Comparison of ENCODE assay signal across 1 cellular context in the genomic region with DNA sequence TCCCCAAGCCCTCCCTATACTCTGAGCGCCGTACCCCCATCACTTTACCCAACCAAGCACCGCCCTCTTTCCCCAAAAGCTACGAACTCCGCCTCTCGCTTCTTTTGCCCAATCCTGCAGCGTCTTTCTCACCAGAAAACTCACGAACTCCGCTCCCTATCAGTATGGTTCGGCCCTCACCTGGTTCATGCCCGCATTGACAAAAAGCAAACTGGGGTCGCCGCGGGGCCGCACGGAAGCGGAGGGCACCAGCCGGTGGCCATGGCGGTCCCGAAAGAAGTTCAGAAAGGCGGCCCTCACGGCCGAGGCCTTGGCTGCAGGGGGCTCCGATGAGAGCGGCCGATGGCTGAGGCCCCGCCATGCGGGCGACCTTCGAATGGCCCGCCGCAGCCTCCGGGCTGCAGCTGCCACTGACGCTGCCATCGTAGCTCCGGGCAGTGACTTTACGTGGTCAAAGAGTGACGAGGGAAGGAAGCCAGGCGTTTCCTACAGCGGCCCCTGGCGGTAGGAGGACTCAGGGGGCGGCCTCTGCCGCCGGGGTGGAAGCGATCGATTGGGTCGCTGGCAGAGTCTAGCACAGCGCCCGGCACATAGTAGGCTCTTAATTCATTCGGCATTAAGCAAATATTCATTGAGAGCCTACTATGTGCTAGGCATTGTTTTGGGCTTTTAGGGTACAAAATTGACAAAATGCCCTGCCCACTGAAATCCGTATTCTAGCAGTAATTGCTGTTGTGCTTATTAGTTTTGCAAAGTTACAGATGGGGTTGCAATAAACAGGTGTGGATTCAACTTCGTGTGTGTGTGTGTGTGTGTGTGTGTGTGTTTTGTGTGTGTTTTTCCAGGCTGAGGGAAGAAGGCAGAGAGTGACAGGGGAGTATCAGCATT.
TF ChIP-seq lines count a peak whose summit lies in the region.

Gene AARS2, minus strand, starts transcription at position 447 of the 888 bp plus-strand sequence. Its CDS starts 24 bp downstream, at position 423.

TF ChIP-seq in HepG2, 621 proteins besides CTCF, POLR2A, EP300 and RAD21 (continued from another document and continues in another):
- TF ChIP-seq BATF2 (CRISPR knock-in tag; IDR thresholded peaks at IDR 0.05) (peak; percentile 86; the same call in 1 of the 2 replicates), NFE2L1 (CRISPR knock-in tag; IDR thresholded peaks at IDR 0.05; ENCODE audit: borderline replicate concordance) (no peak; the same call in 1 of the 2 replicates), RFXAP (CRISPR knock-in tag; IDR thresholded peaks at IDR 0.05; ENCODE audit: borderline replicate concordance) (peak; percentile 95), HCFC1 (IDR thresholded peaks at IDR 0.05; ENCODE audit: low read depth, low read length) (peak; percentile 60; the same call in 1 of the 2 replicates), ZFP41 (CRISPR knock-in tag; IDR thresholded peaks at IDR 0.05; ENCODE audit: borderline replicate concordance) (no peak), NFYC (CRISPR knock-in tag; IDR thresholded peaks at IDR 0.05) (peak; percentile 71), ZSCAN9 (CRISPR knock-in tag; IDR thresholded peaks at IDR 0.05; ENCODE audit: borderline replicate concordance) (peak; percentile 94), PREB (CRISPR knock-in tag; IDR thresholded peaks at IDR 0.05) (peak; percentile 80; the same call in 1 of the 2 replicates), ZZZ3 (CRISPR knock-in tag; IDR thresholded peaks at IDR 0.05; ENCODE audit: borderline replicate concordance) (peak; percentile 94; the same call in 1 of the 2 replicates), RARA (CRISPR knock-in tag; IDR thresholded peaks at IDR 0.05) (peak; percentile 72), ZNF501 (CRISPR knock-in tag; IDR thresholded peaks at IDR 0.05) (peak; percentile 99), ZNF205 (CRISPR knock-in tag; IDR thresholded peaks at IDR 0.05) (peak; percentile 97), TEF (CRISPR knock-in tag; IDR thresholded peaks at IDR 0.05) (peak; percentile 69; the same call in 1 of the 2 replicates), ZNF350 (CRISPR knock-in tag; IDR thresholded peaks at IDR 0.05; ENCODE audit: borderline replicate concordance, low read depth) (peak; percentile 99), FOXK1 (CRISPR knock-in tag; IDR thresholded peaks at IDR 0.05; ENCODE audit: borderline replicate concordance, low read depth) (peak; percentile 94; the same call in 1 of the 2 replicates), ZFYVE20 (CRISPR knock-in tag; IDR thresholded peaks at IDR 0.05; ENCODE audit: borderline replicate concordance, low read depth) (0 out of 2 replicates have a peak, but pooled peaks have one; percentile 52), FOXM1 (CRISPR knock-in tag; IDR thresholded peaks at IDR 0.05) (peak; percentile 76; the same call in 1 of the 2 replicates), ZNF224 (CRISPR knock-in tag; IDR thresholded peaks at IDR 0.05) (peak; percentile 94; the same call in 1 of the 2 replicates), SCMH1 (CRISPR knock-in tag; IDR thresholded peaks at IDR 0.05; ENCODE audit: borderline replicate concordance) (no peak), ZNF557 (CRISPR knock-in tag; IDR thresholded peaks at IDR 0.05) (peak; percentile 89; the same call in 1 of the 2 replicates), GATAD1 (CRISPR knock-in tag; IDR thresholded peaks at IDR 0.05) (peak; percentile 99), ZNF569 (CRISPR knock-in tag; IDR thresholded peaks at IDR 0.05; ENCODE audit: borderline replicate concordance) (no peak; the same call in 1 of the 2 replicates), ZSCAN31 (CRISPR knock-in tag; IDR thresholded peaks at IDR 0.05; ENCODE audit: low read depth) (peak; percentile 93), SAFB2 (CRISPR knock-in tag; IDR thresholded peaks at IDR 0.05; ENCODE audit: borderline replicate concordance, low read depth) (peak; percentile 76; the same call in 1 of the 2 replicates), SIN3B (IDR thresholded peaks at IDR 0.05; ENCODE audit: low read length) (peak; percentile 94), YY1 (IDR thresholded peaks at IDR 0.05; ENCODE audit: insufficient read depth, insufficient replicate concordance, low read depth, low read length) (peak; percentile 96), HOXD1 (CRISPR knock-in tag; IDR thresholded peaks at IDR 0.05) (peak; percentile 94; the same call in 1 of the 2 replicates), ZNF790 (CRISPR knock-in tag; IDR thresholded peaks at IDR 0.05; ENCODE audit: borderline replicate concordance) (peak; percentile 62; the same call in 1 of the 2 replicates), GPBP1L1 (CRISPR knock-in tag; IDR thresholded peaks at IDR 0.05) (no peak), ZBTB43 (CRISPR knock-in tag; conservative IDR thresholded peaks at IDR 0.05) (no peak; the same call in none of the 2 replicates)
- TF ChIP-seq, protein P1, sequence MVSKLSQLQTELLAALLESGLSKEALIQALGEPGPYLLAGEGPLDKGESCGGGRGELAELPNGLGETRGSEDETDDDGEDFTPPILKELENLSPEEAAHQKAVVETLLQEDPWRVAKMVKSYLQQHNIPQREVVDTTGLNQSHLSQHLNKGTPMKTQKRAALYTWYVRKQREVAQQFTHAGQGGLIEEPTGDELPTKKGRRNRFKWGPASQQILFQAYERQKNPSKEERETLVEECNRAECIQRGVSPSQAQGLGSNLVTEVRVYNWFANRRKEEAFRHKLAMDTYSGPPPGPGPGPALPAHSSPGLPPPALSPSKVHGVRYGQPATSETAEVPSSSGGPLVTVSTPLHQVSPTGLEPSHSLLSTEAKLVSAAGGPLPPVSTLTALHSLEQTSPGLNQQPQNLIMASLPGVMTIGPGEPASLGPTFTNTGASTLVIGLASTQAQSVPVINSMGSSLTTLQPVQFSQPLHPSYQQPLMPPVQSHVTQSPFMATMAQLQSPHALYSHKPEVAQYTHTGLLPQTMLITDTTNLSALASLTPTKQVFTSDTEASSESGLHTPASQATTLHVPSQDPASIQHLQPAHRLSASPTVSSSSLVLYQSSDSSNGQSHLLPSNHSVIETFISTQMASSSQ (IDR thresholded peaks at IDR 0.05; ENCODE audit: low read depth), result no peak
- TF ChIP-seq, protein P1 (CRISPR knock-in tag; IDR thresholded peaks at IDR 0.05; ENCODE audit: borderline replicate concordance), result peak; percentile 88
- TF ChIP-seq, protein P2, sequence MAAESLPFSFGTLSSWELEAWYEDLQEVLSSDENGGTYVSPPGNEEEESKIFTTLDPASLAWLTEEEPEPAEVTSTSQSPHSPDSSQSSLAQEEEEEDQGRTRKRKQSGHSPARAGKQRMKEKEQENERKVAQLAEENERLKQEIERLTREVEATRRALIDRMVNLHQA (CRISPR knock-in tag; IDR thresholded peaks at IDR 0.05), result no peak
- TF ChIP-seq, protein P3, sequence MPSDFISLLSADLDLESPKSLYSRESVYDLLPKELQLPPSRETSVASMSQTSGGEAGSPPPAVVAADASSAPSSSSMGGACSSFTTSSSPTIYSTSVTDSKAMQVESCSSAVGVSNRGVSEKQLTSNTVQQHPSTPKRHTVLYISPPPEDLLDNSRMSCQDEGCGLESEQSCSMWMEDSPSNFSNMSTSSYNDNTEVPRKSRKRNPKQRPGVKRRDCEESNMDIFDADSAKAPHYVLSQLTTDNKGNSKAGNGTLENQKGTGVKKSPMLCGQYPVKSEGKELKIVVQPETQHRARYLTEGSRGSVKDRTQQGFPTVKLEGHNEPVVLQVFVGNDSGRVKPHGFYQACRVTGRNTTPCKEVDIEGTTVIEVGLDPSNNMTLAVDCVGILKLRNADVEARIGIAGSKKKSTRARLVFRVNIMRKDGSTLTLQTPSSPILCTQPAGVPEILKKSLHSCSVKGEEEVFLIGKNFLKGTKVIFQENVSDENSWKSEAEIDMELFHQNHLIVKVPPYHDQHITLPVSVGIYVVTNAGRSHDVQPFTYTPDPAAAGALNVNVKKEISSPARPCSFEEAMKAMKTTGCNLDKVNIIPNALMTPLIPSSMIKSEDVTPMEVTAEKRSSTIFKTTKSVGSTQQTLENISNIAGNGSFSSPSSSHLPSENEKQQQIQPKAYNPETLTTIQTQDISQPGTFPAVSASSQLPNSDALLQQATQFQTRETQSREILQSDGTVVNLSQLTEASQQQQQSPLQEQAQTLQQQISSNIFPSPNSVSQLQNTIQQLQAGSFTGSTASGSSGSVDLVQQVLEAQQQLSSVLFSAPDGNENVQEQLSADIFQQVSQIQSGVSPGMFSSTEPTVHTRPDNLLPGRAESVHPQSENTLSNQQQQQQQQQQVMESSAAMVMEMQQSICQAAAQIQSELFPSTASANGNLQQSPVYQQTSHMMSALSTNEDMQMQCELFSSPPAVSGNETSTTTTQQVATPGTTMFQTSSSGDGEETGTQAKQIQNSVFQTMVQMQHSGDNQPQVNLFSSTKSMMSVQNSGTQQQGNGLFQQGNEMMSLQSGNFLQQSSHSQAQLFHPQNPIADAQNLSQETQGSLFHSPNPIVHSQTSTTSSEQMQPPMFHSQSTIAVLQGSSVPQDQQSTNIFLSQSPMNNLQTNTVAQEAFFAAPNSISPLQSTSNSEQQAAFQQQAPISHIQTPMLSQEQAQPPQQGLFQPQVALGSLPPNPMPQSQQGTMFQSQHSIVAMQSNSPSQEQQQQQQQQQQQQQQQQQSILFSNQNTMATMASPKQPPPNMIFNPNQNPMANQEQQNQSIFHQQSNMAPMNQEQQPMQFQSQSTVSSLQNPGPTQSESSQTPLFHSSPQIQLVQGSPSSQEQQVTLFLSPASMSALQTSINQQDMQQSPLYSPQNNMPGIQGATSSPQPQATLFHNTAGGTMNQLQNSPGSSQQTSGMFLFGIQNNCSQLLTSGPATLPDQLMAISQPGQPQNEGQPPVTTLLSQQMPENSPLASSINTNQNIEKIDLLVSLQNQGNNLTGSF (CRISPR knock-in tag; IDR thresholded peaks at IDR 0.05), result peak; percentile 89
- TF ChIP-seq, protein P4, sequence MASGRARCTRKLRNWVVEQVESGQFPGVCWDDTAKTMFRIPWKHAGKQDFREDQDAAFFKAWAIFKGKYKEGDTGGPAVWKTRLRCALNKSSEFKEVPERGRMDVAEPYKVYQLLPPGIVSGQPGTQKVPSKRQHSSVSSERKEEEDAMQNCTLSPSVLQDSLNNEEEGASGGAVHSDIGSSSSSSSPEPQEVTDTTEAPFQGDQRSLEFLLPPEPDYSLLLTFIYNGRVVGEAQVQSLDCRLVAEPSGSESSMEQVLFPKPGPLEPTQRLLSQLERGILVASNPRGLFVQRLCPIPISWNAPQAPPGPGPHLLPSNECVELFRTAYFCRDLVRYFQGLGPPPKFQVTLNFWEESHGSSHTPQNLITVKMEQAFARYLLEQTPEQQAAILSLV (CRISPR knock-in tag; IDR thresholded peaks at IDR 0.05; ENCODE audit: borderline replicate concordance), result peak; percentile 98
- TF ChIP-seq, protein P5, sequence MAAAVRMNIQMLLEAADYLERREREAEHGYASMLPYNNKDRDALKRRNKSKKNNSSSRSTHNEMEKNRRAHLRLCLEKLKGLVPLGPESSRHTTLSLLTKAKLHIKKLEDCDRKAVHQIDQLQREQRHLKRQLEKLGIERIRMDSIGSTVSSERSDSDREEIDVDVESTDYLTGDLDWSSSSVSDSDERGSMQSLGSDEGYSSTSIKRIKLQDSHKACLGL (CRISPR knock-in tag; IDR thresholded peaks at IDR 0.05), result peak; percentile 94
